Comparison of ENCODE assay signal across 13 cellular contexts in the genomic region with DNA sequence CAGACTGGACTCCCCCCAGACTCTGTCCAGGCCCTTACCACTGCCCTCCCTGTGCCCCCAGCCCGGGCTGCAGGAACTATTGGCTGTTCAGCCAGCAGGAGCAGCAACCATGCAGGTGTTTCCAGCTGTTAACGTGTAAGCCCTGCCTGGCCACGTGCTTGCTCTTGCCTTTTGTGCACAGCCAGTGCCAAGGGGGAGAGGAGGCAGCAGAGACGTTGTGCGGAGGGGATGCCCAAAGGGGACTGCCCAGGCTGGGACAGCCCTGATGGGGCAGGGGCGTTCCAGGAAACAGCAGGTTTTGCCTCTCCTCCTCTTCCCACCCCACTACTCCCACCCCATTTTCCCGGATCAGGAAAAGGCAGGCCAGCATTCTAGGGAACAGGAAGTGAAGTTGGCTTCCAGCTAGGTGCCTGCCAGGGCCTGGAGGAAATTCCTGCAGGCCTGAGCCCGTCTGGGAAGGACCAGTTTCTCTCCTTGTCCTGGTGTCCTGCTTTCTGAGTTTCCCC. TPM values are rescaled to one million over a fixed set of nuclear protein-coding genes. Genes with fewer than 3 reads are reported as not detected.
DNase-seq lines count a peak whose midpoint lies in the region; ATAC-seq, FAIRE-seq and TF ChIP-seq lines count a peak whose summit lies in the region.
"Had no signal": no experiment of that assay in that cellular context is flagged by ENCODE, and none has a peak within 500 bp of the region (broad histone marks: within the 10 kb centered on the region; RNA-seq: fewer than 3 reads in every experiment).

No MANE protein-coding gene starts in this region.

- peak overlapping the region; percentile 4 to 45 for H3K27ac ChIP-seq in thoracic aorta
- H3K27ac ChIP-seq in SK-N-SH (ENCODE audit: low read depth in 2 of 2, low read length in 1 of 2) = no peak overlapping the region
- H3K27ac ChIP-seq: 22Rv1 had no signal

- CTCF ChIA-PET in SK-N-SH (lab: Yijun Ruan, JAX) = interaction anchor here (0.7 to 3.0 kb wide), 4 partner anchors 9 to 247 kb away, joined by 3 to 8 read pairs (median 6); no protein-coding TSS in a partner anchor

- H3K27me3 ChIP-seq in thoracic aorta (replicated peaks; ENCODE audit: insufficient read depth) = no peaks in the 10 kb centered on the region
- H3K27me3 ChIP-seq in SK-N-SH (ENCODE audit: insufficient read depth) = no peaks in the 10 kb centered on the region

- H3K9me3 Mint-ChIP-seq in memory B cell = no peaks in the 10 kb centered on the region

- peaks cover 24% of the 10 kb centered on the region for H3K4me1 Mint-ChIP-seq in memory B cell

- TF ChIP-seq EP300 in SK-N-SH (IDR thresholded peaks at IDR 0.05; ENCODE audit: borderline replicate concordance in 1 of 2, low read depth in 1 of 2, low read length in 1 of 2) = no peak

- H3K27ac Mint-ChIP-seq in memory B cell = peak overlapping the region; percentile 53

- DNase-seq in activated CD4-positive, CD25-positive, alpha-beta regulatory T cell (lab: John Stamatoyannopoulos, UW) = no peak
- DNase-seq in dermis microvascular lymphatic vessel endothelial cell (ENCODE audit: low read depth in 2 of 2) (peak; percentile 64 to 71), memory B cell (ENCODE audit: low spot score in 2 of 2) (no peak), thoracic aorta (ENCODE audit: low spot score) (no peak), urothelium cell line (ENCODE audit: low spot score) (no peak), GM12891 (ENCODE audit: insufficient read length, low spot score) (no peak), SK-N-SH (no peak)
- DNase-seq: cerebellar nuclear complex, IMR-90, NCI-H446 treated with DMSO at 0.1 percent for 48 hours had no signal

- no peak overlapping the region for H3K4me2 ChIP-seq in SK-N-SH

- no peak for TF ChIP-seq POLR2A in GM12891 (IDR thresholded peaks at IDR 0.05; ENCODE audit: low read depth, low read length)

- WGBS in SK-N-SH (ENCODE audit: low lambda C conversion rate) = 70% methylated on average over 5 of the region's 8 CpGs

- no peak for FAIRE-seq in urothelium cell line (lab: Jason Lieb, UNC)
- no peak for FAIRE-seq in GM12891 (lab: Jason Lieb, UNC)
- FAIRE-seq: GM19239 had no signal

- peaks cover 93% of the 10 kb centered on the region for H4K20me1 ChIP-seq in SK-N-SH (ENCODE audit: insufficient read depth)

- peak; percentile 21 to 53 for ATAC-seq in activated CD4-positive, CD25-positive, alpha-beta regulatory T cell treated with anti-CD3 and anti-CD28 coated beads, Interleukin-2, amount 50 U/mL, for 24 hours
- peak; percentile 64 for ATAC-seq in memory B cell (ENCODE audit: low read depth)
- ATAC-seq in thoracic aorta (ENCODE audit: insufficient number of reproducible peaks, low FRiP score, low read depth) = no peak

- H3K9me2 ChIP-seq in SK-N-SH = no peaks in the 10 kb centered on the region

- H3K9ac ChIP-seq in SK-N-SH = no peak overlapping the region

- no peaks in the 10 kb centered on the region for H3K27me3 Mint-ChIP-seq in memory B cell

- peaks cover 6% of the 10 kb centered on the region for H3F3A ChIP-seq in SK-N-SH (replicated peaks; ENCODE audit: insufficient read depth)

- H3K36me3 ChIP-seq in thoracic aorta = peaks cover 7% of the 10 kb centered on the region
- peaks cover 12 to 20% of the 10 kb centered on the region in 2 experiments for H3K36me3 ChIP-seq in SK-N-SH (replicated peaks in 1 of 2; ENCODE audit: control insufficient read depth in 1 of 2, insufficient read depth in 2 of 2, low read length in 1 of 2)

- TF ChIP-seq CTCF in thoracic aorta (IDR thresholded peaks at IDR 0.05) = no peak
- TF ChIP-seq CTCF in SK-N-SH (IDR thresholded peaks at IDR 0.05) = no peak

- no peak for TF ChIP-seq RAD21 in SK-N-SH (IDR thresholded peaks at IDR 0.05; ENCODE audit: low read length)

- H3K9me3 ChIP-seq in thoracic aorta (no peaks in the 10 kb centered on the region), SK-N-SH (no peaks in the 10 kb centered on the region)

- H3K36me3 Mint-ChIP-seq in memory B cell = peaks cover 6% of the 10 kb centered on the region

- H3K4me1 ChIP-seq in thoracic aorta (ENCODE audit: control insufficient read depth in 1 of 2, low read depth in 2 of 2) = peaks cover 20 to 54% of the 10 kb centered on the region in 2 donors
- peaks cover 0 to 24% of the 10 kb centered on the region in 2 experiments; a peak in 1 of 4 replicates for H3K4me1 ChIP-seq in SK-N-SH (ENCODE audit: control insufficient read depth in 1 of 2, insufficient read depth in 2 of 2, low read depth in 1 of 2, low read length in 1 of 2)

- peaks cover 96% of the 10 kb centered on the region for H3K79me2 ChIP-seq in SK-N-SH (ENCODE audit: insufficient read depth)

- POLR2A ChIA-PET in SK-N-SH (lab: Yijun Ruan, JAX) = interaction anchor here (0.7 kb wide), 1 partner anchor 55 kb away, joined by 3 read pairs; a partner anchor contains a TSS

- H3K4me3 ChIP-seq in thoracic aorta = no peak overlapping the region
- no peak overlapping the region for H3K4me3 ChIP-seq in SK-N-SH (ENCODE audit: low read depth in 2 of 2, low read length in 1 of 2)

- H3K4me3 Mint-ChIP-seq in memory B cell = no peak overlapping the region

- H2AFZ ChIP-seq in SK-N-SH (ENCODE audit: low read depth) = no peak overlapping the region

TF ChIP-seq in GM12891, 5 proteins besides CTCF, POLR2A, EP300 and RAD21:
- TF ChIP-seq POLR2AphosphoS5 (IDR thresholded peaks at IDR 0.05; ENCODE audit: low read depth, low read length) = no peak
- no peak for TF ChIP-seq POU2F2 (IDR thresholded peaks at IDR 0.05; ENCODE audit: low read depth, low read length)
TF ChIP-seq in GM12891: peak in this region for 0.

TF ChIP-seq in SK-N-SH, 30 proteins besides CTCF, POLR2A, EP300 and RAD21 (continues in another document):
- no peak for TF ChIP-seq FOXJ3 (CRISPR knock-in tag; IDR thresholded peaks at IDR 0.05)
- no peak for TF ChIP-seq YY1 (IDR thresholded peaks at IDR 0.05; ENCODE audit: low read depth)
- no peak for TF ChIP-seq EZH2phosphoT487 (IDR thresholded peaks at IDR 0.05; ENCODE audit: borderline replicate concordance, low read depth)
- TF ChIP-seq, protein P1, sequence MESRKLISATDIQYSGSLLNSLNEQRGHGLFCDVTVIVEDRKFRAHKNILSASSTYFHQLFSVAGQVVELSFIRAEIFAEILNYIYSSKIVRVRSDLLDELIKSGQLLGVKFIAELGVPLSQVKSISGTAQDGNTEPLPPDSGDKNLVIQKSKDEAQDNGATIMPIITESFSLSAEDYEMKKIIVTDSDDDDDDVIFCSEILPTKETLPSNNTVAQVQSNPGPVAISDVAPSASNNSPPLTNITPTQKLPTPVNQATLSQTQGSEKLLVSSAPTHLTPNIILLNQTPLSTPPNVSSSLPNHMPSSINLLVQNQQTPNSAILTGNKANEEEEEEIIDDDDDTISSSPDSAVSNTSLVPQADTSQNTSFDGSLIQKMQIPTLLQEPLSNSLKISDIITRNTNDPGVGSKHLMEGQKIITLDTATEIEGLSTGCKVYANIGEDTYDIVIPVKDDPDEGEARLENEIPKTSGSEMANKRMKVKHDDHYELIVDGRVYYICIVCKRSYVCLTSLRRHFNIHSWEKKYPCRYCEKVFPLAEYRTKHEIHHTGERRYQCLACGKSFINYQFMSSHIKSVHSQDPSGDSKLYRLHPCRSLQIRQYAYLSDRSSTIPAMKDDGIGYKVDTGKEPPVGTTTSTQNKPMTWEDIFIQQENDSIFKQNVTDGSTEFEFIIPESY (IDR thresholded peaks at IDR 0.05; ENCODE audit: borderline replicate concordance, low read depth) = no peak
- TF ChIP-seq SMC3 (IDR thresholded peaks at IDR 0.05; ENCODE audit: low read depth, low read length) = no peak
- no peak for TF ChIP-seq FOSL2 (IDR thresholded peaks at IDR 0.05; ENCODE audit: borderline replicate concordance, low read depth)
- TF ChIP-seq GATA2 (CRISPR knock-in tag; IDR thresholded peaks at IDR 0.05) = no peak
- no peak for TF ChIP-seq MXI1 (IDR thresholded peaks at IDR 0.05; ENCODE audit: low read depth, low read length)
- TF ChIP-seq TAF1 (IDR thresholded peaks at IDR 0.05; ENCODE audit: borderline replicate concordance, low read depth, low read length) = no peak
- no peak for TF ChIP-seq NFIC (IDR thresholded peaks at IDR 0.05; ENCODE audit: borderline replicate concordance)
- TF ChIP-seq, protein P2, sequence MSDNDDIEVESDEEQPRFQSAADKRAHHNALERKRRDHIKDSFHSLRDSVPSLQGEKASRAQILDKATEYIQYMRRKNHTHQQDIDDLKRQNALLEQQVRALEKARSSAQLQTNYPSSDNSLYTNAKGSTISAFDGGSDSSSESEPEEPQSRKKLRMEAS (IDR thresholded peaks at IDR 0.05; ENCODE audit: low read depth) = no peak
- TF ChIP-seq TCF12 (IDR thresholded peaks at IDR 0.05) = no peak
- TF ChIP-seq, protein P3, sequence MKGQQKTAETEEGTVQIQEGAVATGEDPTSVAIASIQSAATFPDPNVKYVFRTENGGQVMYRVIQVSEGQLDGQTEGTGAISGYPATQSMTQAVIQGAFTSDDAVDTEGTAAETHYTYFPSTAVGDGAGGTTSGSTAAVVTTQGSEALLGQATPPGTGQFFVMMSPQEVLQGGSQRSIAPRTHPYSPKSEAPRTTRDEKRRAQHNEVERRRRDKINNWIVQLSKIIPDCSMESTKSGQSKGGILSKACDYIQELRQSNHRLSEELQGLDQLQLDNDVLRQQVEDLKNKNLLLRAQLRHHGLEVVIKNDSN (IDR thresholded peaks at IDR 0.05; ENCODE audit: borderline replicate concordance, low read depth) = no peak
- no peak for TF ChIP-seq TEAD4 (IDR thresholded peaks at IDR 0.05; ENCODE audit: borderline replicate concordance, insufficient read depth)
- no peak for TF ChIP-seq GABPA (IDR thresholded peaks at IDR 0.05; ENCODE audit: low read depth)

RNA-seq across cellular contexts. Expression of a gene that starts 38.9 kb away (rescaled TPM):
- total RNA-seq in dermis microvascular lymphatic vessel endothelial cell (57.1 and 80.4 TPM in 2 replicates), thoracic aorta (100 to 1,000 TPM in 1 of 2 donors, 10 to 100 TPM in 1; 87.2 to 219 TPM)
- 88.8 TPM for polyA plus RNA-seq in GM12891 (2012; ENCODE audit: low read depth, missing spikeins)
- 79.7 and 102 TPM in 2 replicates for polyA plus RNA-seq in SK-N-SH (2012; rRNA removed)
- 59.0 and 70.3 TPM in 2 replicates for polyA plus RNA-seq in SK-N-SH (2012; cell fraction: cytosol; rRNA removed)
- polyA plus RNA-seq in SK-N-SH (2012; cell fraction: nucleus; rRNA removed) = 88.9 and 142 TPM in 2 replicates

RNA-seq across cellular contexts. Expression of a gene that starts 55.2 kb away (rescaled TPM):
- total RNA-seq in dermis microvascular lymphatic vessel endothelial cell (1,151 and 1,302 TPM in 2 replicates), thoracic aorta (100 to 1,000 TPM; 870 to 981 TPM)
- polyA plus RNA-seq in GM12891 (2012; ENCODE audit: low read depth, missing spikeins) = 5,289 TPM
- 2,658 and 2,763 TPM in 2 replicates for polyA plus RNA-seq in SK-N-SH (2012; rRNA removed)
- 3,488 and 4,696 TPM in 2 replicates for polyA plus RNA-seq in SK-N-SH (2012; cell fraction: cytosol; rRNA removed)
- polyA plus RNA-seq in SK-N-SH (2012; cell fraction: nucleus; rRNA removed) = 540 and 582 TPM in 2 replicates

RNA-seq across cellular contexts. Expression of a gene that starts 58.5 kb away (rescaled TPM):
- total RNA-seq in dermis microvascular lymphatic vessel endothelial cell = under 0.01 TPM in 1 of 2 replicates, not detected in the other
- not detected for total RNA-seq in thoracic aorta
- not detected for polyA plus RNA-seq in GM12891 (2012; ENCODE audit: low read depth, missing spikeins)
- not detected in 2 replicates for polyA plus RNA-seq in SK-N-SH (2012; rRNA removed)
- polyA plus RNA-seq in SK-N-SH (2012; cell fraction: cytosol; rRNA removed) = not detected in 2 replicates
- polyA plus RNA-seq in SK-N-SH (2012; cell fraction: nucleus; rRNA removed) = not detected in 2 replicates
- polyA plus RNA-seq: IMR-90 had no signal

Comparison
In these comparisons a context has a peak if more than half of its experiments do, and no peak if none do; other contexts are left out.
1. DNase-seq: peak in dermis microvascular lymphatic vessel endothelial cell (2 of 2); none in activated CD4-positive, CD25-positive, alpha-beta regulatory T cell (0 of 4), memory B cell (0 of 2), thoracic aorta (single experiment), urothelium cell line (single experiment), GM12891 (single experiment) and SK-N-SH (single experiment).
2. H3K27ac ChIP-seq: peak in thoracic aorta (2 of 2); none in SK-N-SH (0 of 2).